29 cellular contexts compared by ENCODE assay signal in the genomic region with DNA sequence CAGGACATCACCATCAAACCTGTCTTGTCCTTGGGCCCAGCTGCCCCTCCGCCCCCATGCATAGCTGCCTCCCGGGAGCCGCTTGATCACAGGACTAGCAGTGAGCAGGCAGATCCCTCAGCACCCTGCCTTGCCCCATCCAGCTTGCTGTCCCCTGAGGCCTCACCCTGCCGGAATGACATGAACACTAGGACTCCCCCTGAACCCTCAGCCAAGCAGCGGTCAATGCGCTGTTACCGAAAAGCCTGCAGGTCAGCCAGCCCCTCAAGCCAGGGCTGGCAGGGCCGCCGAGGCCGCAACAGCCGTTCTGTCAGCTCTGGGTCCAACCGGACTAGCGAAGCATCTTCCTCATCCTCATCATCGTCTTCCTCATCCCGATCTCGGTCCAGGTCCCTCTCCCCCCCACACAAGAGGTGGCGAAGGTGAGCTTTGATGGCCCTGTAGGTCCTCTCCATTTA. TPM values are rescaled to one million over a fixed set of nuclear protein-coding genes. Genes with fewer than 3 reads are reported as not detected.
DNase-seq lines count a peak whose midpoint lies in the region; ATAC-seq, FAIRE-seq and TF ChIP-seq lines count a peak whose summit lies in the region.
"Had no signal": no experiment of that assay in that cellular context is flagged by ENCODE, and none has a peak within 500 bp of the region (broad histone marks: within the 10 kb centered on the region; RNA-seq: fewer than 3 reads in every experiment).

No MANE protein-coding gene starts in this region.

- H3K4me2 ChIP-seq in GM12878 (ENCODE audit: control insufficient read depth, insufficient read depth) = no peak overlapping the region
- H3K4me2 ChIP-seq: BLaER1 had no signal

- H3K4me1 ChIP-seq in GM12878 (ENCODE audit: control insufficient read depth, insufficient read depth, low read length) = peaks cover 9% of the 10 kb centered on the region
- H3K4me1 ChIP-seq: pancreas had no signal

- CTCF ChIA-PET in activated naive CD4-positive, alpha-beta T cell treated with anti-CD3 and anti-CD28 coated beads for 36 hours (lab: Charles Lee) = interaction anchor here (0.7 to 1.1 kb wide), 3 partner anchors 15 to 247 kb away, joined by 3 read pairs; no protein-coding TSS in a partner anchor
- CTCF ChIA-PET in GM12878 (lab: Yijun Ruan, JAX) = interaction anchor here (1.2 kb wide), 1 partner anchor 15 kb away, joined by 3 read pairs; no protein-coding TSS in a partner anchor

- H3K9me3 Mint-ChIP-seq in activated naive CD4-positive, alpha-beta T cell treated with anti-CD3 and anti-CD28 coated beads for 36 hours = no peaks in the 10 kb centered on the region
- H3K9me3 Mint-ChIP-seq in neural crest cell = no peaks in the 10 kb centered on the region
- H3K9me3 Mint-ChIP-seq: activated naive CD8-positive, alpha-beta T cell treated with anti-CD3 and anti-CD28 coated beads, Interleukin-2, amount 10 ng/mL, durations not matched to agents 7 days and 5 days; naive thymus-derived CD8-positive, alpha-beta T cell; stimulated activated memory B cell treated with anti-CD40 and anti-IgM and Interleukin-4, amounts not matched to agents 10 μg/mL and 1 μg/mL and 100 μg/mL, for 72 hours had no signal

- RAD21 ChIA-PET in GM12878 (lab: Charles Lee; ENCODE audit: unreplicated experiment) = no interaction called here

- no peak for ATAC-seq in GM12878
- no peak for ATAC-seq in GM21825 (IDR thresholded peaks at IDR 0.05; ENCODE audit: unreplicated experiment)
- no peak for ATAC-seq in omental fat pad (ENCODE audit: low FRiP score)
- ATAC-seq: naive thymus-derived CD8-positive, alpha-beta T cell; pancreas; SK-N-SH treated with all-trans-retinoic acid at 6 μM for 48 hours; stimulated activated memory B cell treated with anti-CD40 and anti-IgM and Interleukin-4, amounts not matched to agents 10 μg/mL and 1 μg/mL and 100 μg/mL, for 72 hours had no signal

- DNase-seq in activated naive CD4-positive, alpha-beta T cell treated with anti-CD3 and anti-CD28 coated beads for 36 hours = no peak
- no peak for DNase-seq in activated naive CD4-positive, alpha-beta T cell treated with Interleukin-2 at 50 U/mL for 16 hours
- DNase-seq in H7 (peak; percentile 28), GM12878 (ENCODE audit: low read depth, low spot score) (no peak), neural crest cell (ENCODE audit: low read depth, low spot score) (no peak), germinal center (ENCODE audit: low spot score) (no peak), omental fat pad (ENCODE audit: low spot score) (no peak)
- DNase-seq: activated CD4-positive, alpha-beta T cell treated with anti-CD3 and anti-CD28 coated beads, Interleukin-2, amount 50 U/mL, for 1 hour; activated naive CD8-positive, alpha-beta T cell treated with anti-CD3 and anti-CD28 coated beads, Interleukin-2, amount 10 ng/mL, durations not matched to agents 7 days and 5 days; Caco-2; cerebellar nuclear complex; DND-41; erythroblast; IMR-90; naive thymus-derived CD8-positive, alpha-beta T cell; NCI-H1417; NCI-H2081; NCI-H774; pancreas; spleen; stimulated activated CD4-positive, alpha-beta T cell treated with anti-CD3 and anti-CD28 coated beads, Interleukin-2, amount 100 ng/mL, for 48 hours; testis; WERI-Rb-1 had no signal

- FAIRE-seq in GM12878 (lab: Jason Lieb, UNC) = no peak
- FAIRE-seq: pancreas had no signal

- H3K4me1 Mint-ChIP-seq in activated naive CD4-positive, alpha-beta T cell treated with anti-CD3 and anti-CD28 coated beads for 36 hours (ENCODE audit: low read depth) = peaks cover 20% of the 10 kb centered on the region
- H3K4me1 Mint-ChIP-seq in neural crest cell = peaks cover 11% of the 10 kb centered on the region

- no peak overlapping the region for H2AFZ ChIP-seq in GM12878 (ENCODE audit: control insufficient read depth, low read depth, low read length)

- no peak for TF ChIP-seq CTCF in GM12878 (IDR thresholded peaks at IDR 0.05 in 2 of 3, conservative IDR thresholded peaks at IDR 0.05 in 1 of 3; ENCODE audit: control insufficient read depth in 2 of 3, extremely low read depth in 1 of 3, insufficient read depth in 1 of 3, low read depth in 3 of 3, low read length in 3 of 3)
- TF ChIP-seq CTCF in neural crest cell (conservative IDR thresholded peaks at IDR 0.05) = no peak
- TF ChIP-seq CTCF in omental fat pad (IDR thresholded peaks at IDR 0.05) = no peak

- H3K27me3 ChIP-seq in H7 (ENCODE audit: control insufficient read depth, insufficient read depth, low read length) (no peaks in the 10 kb centered on the region), GM12878 (replicated peaks in 1 of 2; ENCODE audit: control insufficient read depth in 2 of 2, insufficient read depth in 2 of 2, low read length in 1 of 2) (no peaks in the 10 kb centered on the region)
- H3K27me3 ChIP-seq: BLaER1, pancreas, right atrium auricular region, spleen, testis had no signal

- intact Hi-C loops in activated naive CD4-positive, alpha-beta T cell treated with anti-CD3 and anti-CD28 coated beads for 36 hours (cut with micrococcal nuclease) = no loop called here
- intact Hi-C loops in GM12878 (cut with micrococcal nuclease; ENCODE audit: unreplicated experiment) = no loop called here

- H4K20me1 ChIP-seq in GM12878 (ENCODE audit: control insufficient read depth, insufficient read depth) = no peaks in the 10 kb centered on the region

- H3K9ac ChIP-seq in GM12878 (ENCODE audit: control insufficient read depth, insufficient read depth, low read length) = no peak overlapping the region
- H3K9ac ChIP-seq: BLaER1 had no signal

- SMC1A ChIA-PET in GM12878 (lab: Charles Lee; ENCODE audit: uncharacterized antibody, unreplicated experiment) = interaction anchor here (2.0 kb wide), 1 partner anchor 12 kb away, joined by 11 read pairs; no protein-coding TSS in a partner anchor

- TF ChIP-seq RAD21 in GM12878 (IDR thresholded peaks at IDR 0.05; ENCODE audit: insufficient read depth, low read depth, low read length) = no peak

- H3K36me3 ChIP-seq in H7 (replicated peaks; ENCODE audit: control insufficient read depth, insufficient read depth, low read length) = peaks cover 49% of the 10 kb centered on the region
- peaks cover 35 to 36% of the 10 kb centered on the region in 2 experiments for H3K36me3 ChIP-seq in GM12878 (ENCODE audit: control insufficient read depth in 2 of 2, insufficient read depth in 2 of 2, low read length in 1 of 2)

- no peak overlapping the region for H3K4me3 Mint-ChIP-seq in activated naive CD4-positive, alpha-beta T cell treated with anti-CD3 and anti-CD28 coated beads for 36 hours
- peak overlapping the region; percentile 11 for H3K4me3 Mint-ChIP-seq in neural crest cell
- H3K4me3 Mint-ChIP-seq: activated naive CD8-positive, alpha-beta T cell treated with anti-CD3 and anti-CD28 coated beads, Interleukin-2, amount 10 ng/mL, durations not matched to agents 7 days and 5 days; naive thymus-derived CD8-positive, alpha-beta T cell; stimulated activated memory B cell treated with anti-CD40 and anti-IgM and Interleukin-4, amounts not matched to agents 10 μg/mL and 1 μg/mL and 100 μg/mL, for 72 hours had no signal

- no peak for TF ChIP-seq EP300 in GM12878 (IDR thresholded peaks at IDR 0.05; ENCODE audit: borderline replicate concordance in 1 of 2, control insufficient read depth in 1 of 2, low read depth in 2 of 2, low read length in 2 of 2)

- in situ Hi-C loops in GM12878 (cut with MboI) = no loop called here

- H3K79me2 ChIP-seq in GM12878 (ENCODE audit: control insufficient read depth, insufficient read depth, low read length) = peaks cover 2% of the 10 kb centered on the region

- H3K27me3 Mint-ChIP-seq in activated naive CD4-positive, alpha-beta T cell treated with anti-CD3 and anti-CD28 coated beads for 36 hours (ENCODE audit: low read depth) = no peaks in the 10 kb centered on the region
- H3K27me3 Mint-ChIP-seq in neural crest cell (ENCODE audit: low read depth) = no peaks in the 10 kb centered on the region
- H3K27me3 Mint-ChIP-seq: activated naive CD8-positive, alpha-beta T cell treated with anti-CD3 and anti-CD28 coated beads, Interleukin-2, amount 10 ng/mL, durations not matched to agents 7 days and 5 days; naive thymus-derived CD8-positive, alpha-beta T cell; stimulated activated memory B cell treated with anti-CD40 and anti-IgM and Interleukin-4, amounts not matched to agents 10 μg/mL and 1 μg/mL and 100 μg/mL, for 72 hours had no signal

- H3K27ac Mint-ChIP-seq in activated naive CD4-positive, alpha-beta T cell treated with anti-CD3 and anti-CD28 coated beads for 36 hours = peak overlapping the region; percentile 66
- H3K27ac Mint-ChIP-seq in neural crest cell (ENCODE audit: unreplicated experiment) = no peak overlapping the region
- H3K27ac Mint-ChIP-seq: activated naive CD8-positive, alpha-beta T cell treated with anti-CD3 and anti-CD28 coated beads, Interleukin-2, amount 10 ng/mL, durations not matched to agents 7 days and 5 days; stimulated activated memory B cell treated with anti-CD40 and anti-IgM and Interleukin-4, amounts not matched to agents 10 μg/mL and 1 μg/mL and 100 μg/mL, for 72 hours had no signal

- no peak overlapping the region for H3K27ac ChIP-seq in GM12878 (ENCODE audit: control insufficient read depth, insufficient read depth)
- H3K27ac ChIP-seq: BLaER1, pancreas, right atrium auricular region, spleen, testis, WERI-Rb-1 had no signal

- POLR2A ChIA-PET in GM12878 (lab: Charles Lee) = no interaction called here

- H3K9me3 ChIP-seq in GM12878 (replicated peaks; ENCODE audit: control insufficient read depth, insufficient read depth, low read length) = no peaks in the 10 kb centered on the region
- H3K9me3 ChIP-seq: BLaER1, Caco-2, HAP-1, pancreas, right atrium auricular region, spleen, testis had no signal

- no peak overlapping the region for H3K4me3 ChIP-seq in H7 (ENCODE audit: insufficient read depth, low read depth, low read length)
- no peak overlapping the region for H3K4me3 ChIP-seq in GM12878
- H3K4me3 ChIP-seq: BLaER1, HAP-1, pancreas, right atrium auricular region, spleen, testis had no signal

- BruUV-seq in GM12878 (replicated peaks; lab: Mats Ljungman, UMichigan) = no TSS peak

- H3K36me3 Mint-ChIP-seq in activated naive CD4-positive, alpha-beta T cell treated with anti-CD3 and anti-CD28 coated beads for 36 hours (ENCODE audit: low read depth) = peaks cover 68% of the 10 kb centered on the region
- peaks cover 40% of the 10 kb centered on the region for H3K36me3 Mint-ChIP-seq in neural crest cell (ENCODE audit: low read depth)

- TF ChIP-seq POLR2A in GM12878 (IDR thresholded peaks at IDR 0.05; ENCODE audit: low read depth, low read length) = no peak; the same call in 1 of the 2 replicates

- WGBS in GM12878 (ENCODE audit: insufficient coverage, insufficient replicate concordance, low lambda C conversion rate, missing lambda C conversion rate) = 91% methylated on average over 17 of the region's 17 CpGs

RNA-seq across cellular contexts. Expression of gene NOLC1, which starts 5.2 kb away (rescaled TPM):
- 100 to 1,000 TPM; 182 to 194 TPM for total RNA-seq in activated naive CD4-positive, alpha-beta T cell treated with anti-CD3 and anti-CD28 coated beads for 36 hours
- 83.6 and 87.1 TPM in 2 replicates for total RNA-seq in H7 (2014; rRNA removed; shearing (Covaris generic))
- total RNA-seq in GM12878 (2013; cell fraction: nucleolus; rRNA removed) = 29.3 and 38.5 TPM in 2 replicates
- total RNA-seq in GM12878 (2014; rRNA removed) (106 and 111 TPM in 2 replicates), GM12878 (2014; rRNA removed; fragmentation: Illumina TruSeq; extraction: Trizol) (122 and 125 TPM in 2 replicates), GM12878 (2021) (144 TPM in 2 replicates), neural crest cell (111 and 116 TPM in 2 replicates), omental fat pad (100 to 1,000 TPM in 2 of 4 donors, 10 to 100 TPM in 2; 35.3 to 229 (median 81.7) TPM)
- polyA plus RNA-seq in GM12878 (2011; ENCODE audit: low read depth) = 42.6 TPM
- polyA plus RNA-seq in GM12878 (2011; rRNA removed) (130 and 140 TPM in 2 replicates), GM12878 (2014; fragmentation: Illumina TruSeq; extraction: Trizol) (244 and 248 TPM in 2 replicates), GM12878 (2014; fragmentation: Nextera tagmentation; extraction: Ambion mirVana) (100 to 1,000 TPM in 1 of 2 experiments, 10 to 100 TPM in 1; 91.7 to 103 TPM), GM12878 (2014; rRNA removed) (124 and 126 TPM in 2 replicates), GM12878 (2016; fragmentation: Nextera tagmentation; extraction: Ambion mirVana) (100 to 1,000 TPM; 180 to 193 TPM)
- 101 and 112 TPM in 2 replicates for polyA plus RNA-seq in GM12878 (2011; cell fraction: cytosol; rRNA removed)
- polyA plus RNA-seq in GM12878 (2011; cell fraction: nucleus; rRNA removed) = 69.0 and 98.6 TPM in 2 replicates
- polyA plus RNA-seq in GM12878 (2012) = 60.1 and 65.6 TPM in 2 replicates
- polyA minus RNA-seq in GM12878 (2011; rRNA and poly(A)+ RNA removed) = 66.7 and 86.4 TPM in 2 replicates
- 34.5 and 42.3 TPM in 2 replicates for polyA minus RNA-seq in GM12878 (2011; cell fraction: cytosol; rRNA and poly(A)+ RNA removed)
- polyA minus RNA-seq in GM12878 (2011; cell fraction: nucleus; rRNA and poly(A)+ RNA removed) = 9.2 and 16.5 TPM in 2 replicates

RNA-seq across cellular contexts. Expression of gene PPRC1, which starts 14.2 kb away (rescaled TPM):
- 10 to 100 TPM; 54.6 to 55.0 TPM for total RNA-seq in activated naive CD4-positive, alpha-beta T cell treated with anti-CD3 and anti-CD28 coated beads for 36 hours
- total RNA-seq in H7 (2014; rRNA removed; shearing (Covaris generic)) = 40.0 and 44.3 TPM in 2 replicates
- total RNA-seq in GM12878 (2013; cell fraction: nucleolus; rRNA removed) = 71.3 and 80.3 TPM in 2 replicates
- total RNA-seq in GM12878 (2014; rRNA removed) (23.4 and 25.1 TPM in 2 replicates), GM12878 (2014; rRNA removed; fragmentation: Illumina TruSeq; extraction: Trizol) (18.7 and 19.2 TPM in 2 replicates), GM12878 (2021) (59.6 and 69.8 TPM in 2 replicates), neural crest cell (66.3 and 68.3 TPM in 2 replicates), omental fat pad (100 to 1,000 TPM in 1 of 4 donors, 10 to 100 TPM in 3; 15.4 to 105 (median 31.9) TPM)
- polyA plus RNA-seq in GM12878 (2011; ENCODE audit: low read depth) = 22.2 TPM
- polyA plus RNA-seq in GM12878 (2011; rRNA removed) (9.6 and 22.3 TPM in 2 replicates), GM12878 (2014; fragmentation: Illumina TruSeq; extraction: Trizol) (42.1 and 55.9 TPM in 2 replicates), GM12878 (2014; fragmentation: Nextera tagmentation; extraction: Ambion mirVana) (10 to 100 TPM; 13.1 to 15.2 TPM), GM12878 (2014; rRNA removed) (44.1 and 54.3 TPM in 2 replicates), GM12878 (2016; fragmentation: Nextera tagmentation; extraction: Ambion mirVana) (10 to 100 TPM; 39.6 to 40.6 TPM)
- 21.8 and 22.9 TPM in 2 replicates for polyA plus RNA-seq in GM12878 (2011; cell fraction: cytosol; rRNA removed)
- polyA plus RNA-seq in GM12878 (2011; cell fraction: nucleus; rRNA removed) = 57.4 and 75.8 TPM in 2 replicates
- 23.6 and 36.1 TPM in 2 replicates for polyA plus RNA-seq in GM12878 (2012)
- polyA minus RNA-seq in GM12878 (2011; rRNA and poly(A)+ RNA removed) = 43.2 and 45.6 TPM in 2 replicates
- 23.9 and 24.7 TPM in 2 replicates for polyA minus RNA-seq in GM12878 (2011; cell fraction: cytosol; rRNA and poly(A)+ RNA removed)
- 23.0 and 50.0 TPM in 2 replicates for polyA minus RNA-seq in GM12878 (2011; cell fraction: nucleus; rRNA and poly(A)+ RNA removed)

RNA-seq across cellular contexts. Expression of gene LDB1, which starts 26.8 kb away (rescaled TPM):
- 10 to 100 TPM; 46.5 to 46.6 TPM for total RNA-seq in activated naive CD4-positive, alpha-beta T cell treated with anti-CD3 and anti-CD28 coated beads for 36 hours
- total RNA-seq in H7 (2014; rRNA removed; shearing (Covaris generic)) = 85.5 and 87.2 TPM in 2 replicates
- 68.8 and 83.8 TPM in 2 replicates for total RNA-seq in GM12878 (2013; cell fraction: nucleolus; rRNA removed)
- total RNA-seq in GM12878 (2014; rRNA removed) (34.6 and 37.7 TPM in 2 replicates), GM12878 (2014; rRNA removed; fragmentation: Illumina TruSeq; extraction: Trizol) (35.6 and 36.0 TPM in 2 replicates), GM12878 (2021) (45.6 and 51.1 TPM in 2 replicates), neural crest cell (122 and 127 TPM in 2 replicates), omental fat pad (10 to 100 TPM; 20.1 to 33.2 (median 30.9) TPM)
- 22.9 TPM for polyA plus RNA-seq in GM12878 (2011; ENCODE audit: low read depth)
- polyA plus RNA-seq in GM12878 (2011; rRNA removed) (64.9 and 71.5 TPM in 2 replicates), GM12878 (2014; fragmentation: Illumina TruSeq; extraction: Trizol) (27.0 and 45.4 TPM in 2 replicates), GM12878 (2014; fragmentation: Nextera tagmentation; extraction: Ambion mirVana) (1 to 10 TPM; 1.7 to 2.3 TPM), GM12878 (2014; rRNA removed) (59.9 and 61.0 TPM in 2 replicates), GM12878 (2016; fragmentation: Nextera tagmentation; extraction: Ambion mirVana) (1 to 10 TPM; 4.7 to 5.6 TPM)
- polyA plus RNA-seq in GM12878 (2011; cell fraction: cytosol; rRNA removed) = 89.1 and 108 TPM in 2 replicates
- polyA plus RNA-seq in GM12878 (2011; cell fraction: nucleus; rRNA removed) = 264 and 317 TPM in 2 replicates
- polyA plus RNA-seq in GM12878 (2012) = 37.7 and 49.1 TPM in 2 replicates
- polyA minus RNA-seq in GM12878 (2011; rRNA and poly(A)+ RNA removed) = 96.8 and 117 TPM in 2 replicates
- 27.3 and 42.0 TPM in 2 replicates for polyA minus RNA-seq in GM12878 (2011; cell fraction: cytosol; rRNA and poly(A)+ RNA removed)
- polyA minus RNA-seq in GM12878 (2011; cell fraction: nucleus; rRNA and poly(A)+ RNA removed) = 35.9 and 49.0 TPM in 2 replicates
